In genomic region chr10:98628241-98628640, GRCh38 we compare ENCODE assay signal across 9 cellular contexts.
"Had no signal": no experiment of that assay in that cellular context is flagged by ENCODE, and none has a peak within 500 bp of the region (broad histone marks: within the 10 kb centered on the region; RNA-seq: fewer than 3 reads in every experiment).

No MANE protein-coding gene starts in this region.

- H3K4me3 ChIP-seq: GM23248, HAP-1, K562 had no signal

- H2AFZ ChIP-seq: GM23248 had no signal

- H3K9me3 Mint-ChIP-seq: HFFc6 had no signal

- H3K36me3 ChIP-seq: HAP-1 had no signal

- DNase-seq: GM23248, GOT3, H7, HFFc6, IMR-90, KG1 had no signal

- H3K9me3 ChIP-seq: HAP-1 had no signal

- H3K27ac ChIP-seq: GM23248 had no signal

- H3K27ac Mint-ChIP-seq: HFFc6 had no signal

- H3K4me3 Mint-ChIP-seq: HFFc6 had no signal

- H3K9ac ChIP-seq: GM23248 had no signal

- H3K4me1 ChIP-seq: HAP-1 had no signal

- ATAC-seq: HCT116, K562 had no signal
